In genomic region chr1:42913426-42914091, GRCh38 we compare ENCODE assay signal across 1 cellular context.
TF ChIP-seq lines count a peak whose summit lies in the region.

No MANE protein-coding gene starts in this region.

TF ChIP-seq in HCT116, 20 proteins besides CTCF, POLR2A, EP300 and RAD21:
- TF ChIP-seq CEBPB (IDR thresholded peaks at IDR 0.05; ENCODE audit: low read depth) (peak; percentile 77), CBX3 (IDR thresholded peaks at IDR 0.05; ENCODE audit: low read depth) (0 out of 2 replicates have a peak, but pooled peaks have one; percentile 1), JUND (IDR thresholded peaks at IDR 0.05) (no peak)
